Comparison of ENCODE assay signal across 1 cellular context in genomic region chr2:162697111-162697510, GRCh38.
TF ChIP-seq lines count a peak whose summit lies in the region.

No MANE protein-coding gene starts in this region.

TF ChIP-seq in HepG2, 621 proteins besides CTCF, POLR2A, EP300 and RAD21 (continued from another document):
- TF ChIP-seq SIX4 (CRISPR knock-in tag; IDR thresholded peaks at IDR 0.05) (no peak), ELF1 (CRISPR knock-in tag; IDR thresholded peaks at IDR 0.05) (no peak), ZNF691 (CRISPR knock-in tag; IDR thresholded peaks at IDR 0.05; ENCODE audit: borderline replicate concordance, low read depth) (no peak), MAFF (IDR thresholded peaks at IDR 0.05; ENCODE audit: low read depth, low read length) (peak; percentile 90), KAT2B (IDR thresholded peaks at IDR 0.05; ENCODE audit: borderline replicate concordance, low read depth, low read length) (no peak), ZNF720 (CRISPR knock-in tag; IDR thresholded peaks at IDR 0.05) (no peak), ZHX2 (IDR thresholded peaks at IDR 0.05; ENCODE audit: low read depth) (no peak), ZHX2 (CRISPR knock-in tag; IDR thresholded peaks at IDR 0.05; ENCODE audit: borderline replicate concordance) (no peak)
- TF ChIP-seq, protein P1, sequence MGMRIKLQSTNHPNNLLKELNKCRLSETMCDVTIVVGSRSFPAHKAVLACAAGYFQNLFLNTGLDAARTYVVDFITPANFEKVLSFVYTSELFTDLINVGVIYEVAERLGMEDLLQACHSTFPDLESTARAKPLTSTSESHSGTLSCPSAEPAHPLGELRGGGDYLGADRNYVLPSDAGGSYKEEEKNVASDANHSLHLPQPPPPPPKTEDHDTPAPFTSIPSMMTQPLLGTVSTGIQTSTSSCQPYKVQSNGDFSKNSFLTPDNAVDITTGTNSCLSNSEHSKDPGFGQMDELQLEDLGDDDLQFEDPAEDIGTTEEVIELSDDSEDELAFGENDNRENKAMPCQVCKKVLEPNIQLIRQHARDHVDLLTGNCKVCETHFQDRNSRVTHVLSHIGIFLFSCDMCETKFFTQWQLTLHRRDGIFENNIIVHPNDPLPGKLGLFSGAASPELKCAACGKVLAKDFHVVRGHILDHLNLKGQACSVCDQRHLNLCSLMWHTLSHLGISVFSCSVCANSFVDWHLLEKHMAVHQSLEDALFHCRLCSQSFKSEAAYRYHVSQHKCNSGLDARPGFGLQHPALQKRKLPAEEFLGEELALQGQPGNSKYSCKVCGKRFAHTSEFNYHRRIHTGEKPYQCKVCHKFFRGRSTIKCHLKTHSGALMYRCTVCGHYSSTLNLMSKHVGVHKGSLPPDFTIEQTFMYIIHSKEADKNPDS (CRISPR knock-in tag; IDR thresholded peaks at IDR 0.05), result no peak
TF ChIP-seq in HepG2: peak in this region for 2.
